Comparison of ENCODE assay signal across 22 cellular contexts in the genomic region with DNA sequence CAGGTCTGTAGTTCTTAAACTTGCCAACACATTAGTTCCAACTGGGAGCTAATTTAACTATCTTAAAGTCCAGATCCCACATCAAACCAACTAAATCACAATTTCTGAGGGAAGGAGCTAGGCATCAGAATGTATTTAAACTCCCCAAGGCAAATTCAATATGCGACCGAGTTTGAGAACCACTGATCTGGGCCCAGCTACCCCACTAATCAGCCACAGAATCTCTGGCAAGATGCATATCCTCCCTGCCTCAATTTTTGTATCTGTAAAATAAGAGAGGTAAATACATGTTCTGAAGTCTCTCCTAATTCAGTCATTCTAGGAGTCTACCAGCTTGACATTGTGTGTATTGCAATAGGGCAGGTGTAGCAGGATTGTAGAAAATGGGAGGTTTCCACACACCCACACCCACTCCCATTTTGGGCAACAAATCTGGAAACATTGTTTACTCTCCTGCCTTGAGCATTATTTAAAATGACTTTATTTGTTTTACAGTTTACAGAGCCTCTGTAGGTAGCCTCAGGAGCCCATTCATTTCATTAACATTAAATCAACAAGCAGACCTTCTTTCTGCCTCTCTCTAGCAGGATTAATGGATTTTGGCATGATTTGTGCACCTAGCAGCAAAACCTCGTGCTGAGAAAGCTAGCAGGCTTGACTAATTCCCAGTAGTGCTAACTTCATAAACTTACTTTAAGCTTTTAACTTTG. TPM values are rescaled to one million over a fixed set of nuclear protein-coding genes. Genes with fewer than 3 reads are reported as not detected.
A peak's percentile ranks its signal among the peaks of the same experiment; 100 is the strongest.
DNase-seq lines count a peak whose midpoint lies in the region; ATAC-seq, FAIRE-seq and TF ChIP-seq lines count a peak whose summit lies in the region.
"Had no signal": no experiment of that assay in that cellular context is flagged by ENCODE, and none has a peak within 500 bp of the region (broad histone marks: within the 10 kb centered on the region; RNA-seq: fewer than 3 reads in every experiment).

No MANE protein-coding gene starts in this region.

- DNase-seq in HepG2 (ENCODE audit: low spot score) (no peak), right lobe of liver (no peak), NCI-H69 (lab: John Stamatoyannopoulos, UW) (peak; percentile 95)
- DNase-seq: activated CD4-positive, alpha-beta T cell treated with anti-CD3 and anti-CD28 coated beads for 1 hour; brain microvascular endothelial cell; foreskin keratinocyte; IMR-90; MG63; NCI-H446 treated with DMSO at 0.1 percent for 48 hours; stimulated activated CD4-positive, alpha-beta T cell treated with anti-CD3 and anti-CD28 coated beads, Interleukin-12 subunit alpha, Interleukin-12 subunit beta, amount 100 ng/mL, for 4 hours; T1000 had no signal

- no peak for FAIRE-seq in HepG2 (lab: Jason Lieb, UNC)
- FAIRE-seq: GM12891 had no signal

- TF ChIP-seq POLR2A in HepG2 (IDR thresholded peaks at IDR 0.05; ENCODE audit: insufficient read depth in 1 of 2, low read depth in 2 of 2, low read length in 2 of 2), result no peak
- TF ChIP-seq POLR2A in right lobe of liver (IDR thresholded peaks at IDR 0.05), result no peak

- H3K9me3 ChIP-seq in HepG2 (ENCODE audit: low read length), result no peaks in the 10 kb centered on the region
- no peaks in the 10 kb centered on the region for H3K9me3 ChIP-seq in right lobe of liver
- H3K9me3 ChIP-seq: A549, MG63, thoracic aorta had no signal

- TF ChIP-seq CTCF in HepG2 (CRISPR knock-in tag; IDR thresholded peaks at IDR 0.05), result no peak
- no peak for TF ChIP-seq CTCF in right lobe of liver (IDR thresholded peaks at IDR 0.05)

- H3K4me1 ChIP-seq in HepG2 (ENCODE audit: insufficient read depth, low read length) (peaks cover 44% of the 10 kb centered on the region), right lobe of liver (no peaks in the 10 kb centered on the region)
- H3K4me1 ChIP-seq: A549, foreskin keratinocyte had no signal

- TF ChIP-seq EP300 in HepG2 (IDR thresholded peaks at IDR 0.05; ENCODE audit: low read depth in 2 of 2, low read length in 2 of 2) (no peak), HepG2 (CRISPR knock-in tag; IDR thresholded peaks at IDR 0.05; ENCODE audit: borderline replicate concordance) (no peak)

- WGBS in HepG2 (ENCODE audit: low lambda C conversion rate), result 99% methylated on average over 3 of the region's 3 CpGs
- WGBS in right lobe of liver (ENCODE audit: insufficient coverage, low coverage, low lambda C conversion rate, missing lambda C conversion rate), result 63% methylated on average over 3 of the region's 3 CpGs

- BruUV-seq in HepG2 (replicated peaks; lab: Mats Ljungman, UMichigan), result TSS peak; percentile 2

- in situ Hi-C loops in HepG2 (cut with HindIII; ENCODE audit: extremely low pct_ligation_motif_present, low pct_unique_long_range_greater_than_20kb), result no loop called here

- H3K4me3 ChIP-seq in HepG2 (replicated peaks in 1 of 3; ENCODE audit: insufficient read depth in 1 of 3, low read depth in 2 of 3, low read length in 3 of 3), result no peak overlapping the region
- H3K4me3 ChIP-seq in right lobe of liver, result no peak overlapping the region
- H3K4me3 ChIP-seq: A549, BLaER1, MG63, thoracic aorta had no signal

- H3K36me3 ChIP-seq in HepG2 (replicated peaks in 1 of 2; ENCODE audit: control insufficient read depth in 1 of 2, insufficient read depth in 2 of 2, low read length in 2 of 2) (peaks cover 11 to 19% of the 10 kb centered on the region in 2 experiments; a peak in 4 of 5 replicates), right lobe of liver (no peaks in the 10 kb centered on the region)
- H3K36me3 ChIP-seq: BLaER1, brain microvascular endothelial cell, MG63, thoracic aorta had no signal

- no peaks in the 10 kb centered on the region for H3K27me3 ChIP-seq in HepG2 (ENCODE audit: control insufficient read depth in 1 of 2, insufficient read depth in 2 of 2, low read length in 2 of 2)
- H3K27me3 ChIP-seq in right lobe of liver, result no peaks in the 10 kb centered on the region
- no peaks in the 10 kb centered on the region for H3K27me3 ChIP-seq in layer of hippocampus (ENCODE audit: control insufficient read depth, insufficient read depth, low read length)
- H3K27me3 ChIP-seq: BLaER1, MG63 had no signal

- ATAC-seq in HepG2, result peak; percentile 12; the same call in 1 of the 3 replicates
- ATAC-seq in right lobe of liver, result no peak
- no peak for ATAC-seq in GM19395 (IDR thresholded peaks at IDR 0.05; ENCODE audit: unreplicated experiment)
- no peak for ATAC-seq in GM21360 (IDR thresholded peaks at IDR 0.05; ENCODE audit: unreplicated experiment)
- ATAC-seq in GM19463 (IDR thresholded peaks at IDR 0.05; ENCODE audit: unreplicated experiment), result no peak
- no peak for ATAC-seq in HG02973 (IDR thresholded peaks at IDR 0.05; ENCODE audit: unreplicated experiment)
- ATAC-seq: A549, foreskin keratinocyte had no signal

- H3K9ac ChIP-seq in HepG2 (ENCODE audit: insufficient read depth, low read depth, low read length), result no peak overlapping the region
- H3K9ac ChIP-seq: BLaER1 had no signal

- no peaks in the 10 kb centered on the region; the same call in 1 of the 2 replicates for H4K20me1 ChIP-seq in HepG2 (ENCODE audit: insufficient read depth, low read length)
- H4K20me1 ChIP-seq: BLaER1 had no signal

- H3K79me2 ChIP-seq in HepG2 (ENCODE audit: insufficient read depth, low read length), result peaks cover 53% of the 10 kb centered on the region

- no peak overlapping the region for H3K4me2 ChIP-seq in HepG2 (ENCODE audit: low read depth, low read length)
- H3K4me2 ChIP-seq: A549 had no signal

- H3K27ac ChIP-seq in HepG2 (ENCODE audit: extremely low read length, insufficient read depth, low read length) (no peak overlapping the region), right lobe of liver (no peak overlapping the region), layer of hippocampus (ENCODE audit: low read depth, low read length) (peak overlapping the region; percentile 40)
- H3K27ac ChIP-seq: A549, BLaER1, brain microvascular endothelial cell, epithelial cell of prostate, foreskin keratinocyte, thoracic aorta had no signal

- POLR2A ChIA-PET in HepG2 (lab: Yijun Ruan, JAX), result interaction anchor here (1.0 to 2.1 kb wide), 2 partner anchors 12 to 16 kb away, joined by 3 to 6 read pairs; no protein-coding TSS in a partner anchor

- intact Hi-C loops in HepG2 (cut with micrococcal nuclease; ENCODE audit: unreplicated experiment), result no loop called here
- intact Hi-C loops in right lobe of liver (cut with DNase I), result no loop called here

- no peak overlapping the region for H2AFZ ChIP-seq in HepG2 (ENCODE audit: low read length)

- CTCF ChIA-PET in HepG2 (lab: Yijun Ruan, JAX; ENCODE audit: low intra/inter-chr PET ratio, low total read pairs), result no interaction called here

- no peak for TF ChIP-seq RAD21 in HepG2 (CRISPR knock-in tag; IDR thresholded peaks at IDR 0.05)

TF ChIP-seq in HepG2, 621 proteins besides CTCF, POLR2A, EP300 and RAD21 (continues in another document):
- TF ChIP-seq, protein P1, sequence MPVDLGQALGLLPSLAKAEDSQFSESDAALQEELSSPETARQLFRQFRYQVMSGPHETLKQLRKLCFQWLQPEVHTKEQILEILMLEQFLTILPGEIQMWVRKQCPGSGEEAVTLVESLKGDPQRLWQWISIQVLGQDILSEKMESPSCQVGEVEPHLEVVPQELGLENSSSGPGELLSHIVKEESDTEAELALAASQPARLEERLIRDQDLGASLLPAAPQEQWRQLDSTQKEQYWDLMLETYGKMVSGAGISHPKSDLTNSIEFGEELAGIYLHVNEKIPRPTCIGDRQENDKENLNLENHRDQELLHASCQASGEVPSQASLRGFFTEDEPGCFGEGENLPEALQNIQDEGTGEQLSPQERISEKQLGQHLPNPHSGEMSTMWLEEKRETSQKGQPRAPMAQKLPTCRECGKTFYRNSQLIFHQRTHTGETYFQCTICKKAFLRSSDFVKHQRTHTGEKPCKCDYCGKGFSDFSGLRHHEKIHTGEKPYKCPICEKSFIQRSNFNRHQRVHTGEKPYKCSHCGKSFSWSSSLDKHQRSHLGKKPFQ (CRISPR knock-in tag; IDR thresholded peaks at IDR 0.05; ENCODE audit: insufficient replicate concordance), result no peak
- no peak for TF ChIP-seq PREB (CRISPR knock-in tag; IDR thresholded peaks at IDR 0.05)

RNA-seq across cellular contexts. Expression of gene LGR5, which starts 15.6 kb away (rescaled TPM):
- 20.6 and 37.0 TPM in 2 replicates for total RNA-seq in HepG2 (2016; rRNA removed; fragmentation: Illumina TruSeq; extraction: Trizol)
- 2.2 and 2.3 TPM in 2 replicates for total RNA-seq in HepG2 (2016; cell fraction: cytosol; rRNA removed; fragmentation: Illumina TruSeq; extraction: Trizol; ENCODE audit: low read depth)
- 17.4 and 40.7 TPM in 2 replicates for total RNA-seq in HepG2 (2016; cell fraction: insoluble cytoplasmic fraction; rRNA removed; fragmentation: Illumina TruSeq; extraction: Trizol)
- total RNA-seq in HepG2 (2016; cell fraction: membrane; rRNA removed; fragmentation: Illumina TruSeq; extraction: Trizol), result 8.7 and 9.5 TPM in 2 replicates
- total RNA-seq in HepG2 (2016; cell fraction: nucleus; rRNA removed; fragmentation: Illumina TruSeq; extraction: Trizol), result 67.0 and 93.5 TPM in 2 replicates
- polyA plus RNA-seq in HepG2 (2011; rRNA removed), result 69.5 and 121 TPM in 2 replicates
- polyA plus RNA-seq in HepG2 (2011; cell fraction: cytosol; rRNA removed), result 39.4 and 44.0 TPM in 2 replicates
- 186 and 299 TPM in 2 replicates for polyA plus RNA-seq in HepG2 (2011; cell fraction: nucleus; rRNA removed)
- polyA plus RNA-seq in HepG2 (2012), result 37.0 and 44.1 TPM in 2 replicates
- 1.5 and 1.6 TPM in 2 replicates for polyA plus RNA-seq in HepG2 (2016; cell fraction: cytosol; fragmentation: Illumina TruSeq; extraction: Trizol; ENCODE audit: low read depth)
- polyA plus RNA-seq in HepG2 (2016; cell fraction: insoluble cytoplasmic fraction; fragmentation: Illumina TruSeq; extraction: Trizol; ENCODE audit: low read depth), result 20.0 and 21.6 TPM in 2 replicates
- 4.0 TPM in 2 replicates for polyA plus RNA-seq in HepG2 (2016; cell fraction: membrane; fragmentation: Illumina TruSeq; extraction: Trizol; ENCODE audit: low read depth)
- polyA plus RNA-seq in HepG2 (2016; cell fraction: nucleus; fragmentation: Illumina TruSeq; extraction: Trizol; ENCODE audit: insufficient read depth, low read depth), result 183 and 193 TPM in 2 replicates
- 0.07 and 94.1 TPM in 2 replicates for polyA minus RNA-seq in HepG2 (2011; rRNA and poly(A)+ RNA removed; ENCODE audit: low replicate concordance)
- 30.0 and 45.1 TPM in 2 replicates for polyA minus RNA-seq in HepG2 (2011; cell fraction: cytosol; rRNA and poly(A)+ RNA removed)
- 81.4 and 117 TPM in 2 replicates for polyA minus RNA-seq in HepG2 (2011; cell fraction: nucleus; rRNA and poly(A)+ RNA removed)
- total RNA-seq in right lobe of liver, result under 1 TPM; 0.11 to 0.31 (median 0.17) TPM
- total RNA-seq: foreskin keratinocyte, IMR-90, kidney epithelial cell had no signal
- polyA plus RNA-seq: A549, foreskin keratinocyte, IMR-90 had no signal
